ENCODE assay signal across 1 cellular context in the genomic region with DNA sequence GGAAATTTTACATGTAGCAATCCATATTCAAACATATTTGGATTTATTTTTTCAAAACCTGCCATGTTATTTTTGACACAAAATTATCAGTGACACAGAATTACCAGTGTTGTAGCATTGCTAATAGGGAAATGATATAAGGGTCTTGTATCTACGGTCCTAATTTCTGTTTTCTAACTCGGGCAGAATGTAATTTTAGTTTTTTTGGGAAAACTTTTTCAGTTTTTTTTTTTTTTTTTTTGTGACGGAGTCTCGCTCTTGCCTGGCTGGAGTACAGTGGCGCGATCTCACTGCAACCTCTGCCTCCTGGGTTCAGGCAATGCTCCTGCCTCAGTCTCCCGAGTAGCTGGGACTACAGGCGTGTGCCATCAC.
TF ChIP-seq lines count a peak whose summit lies in the region.

No MANE protein-coding gene starts in this region.

TF ChIP-seq in H1, 55 proteins besides CTCF, POLR2A, EP300 and RAD21:
- TF ChIP-seq PHF8 (conservative IDR thresholded peaks at IDR 0.05; ENCODE audit: low read depth, low read length) (no peak), TEAD4 (IDR thresholded peaks at IDR 0.05; ENCODE audit: low read depth, low read length) (no peak), NRF1 (IDR thresholded peaks at IDR 0.05; ENCODE audit: low read depth, low read length) (no peak), CBX5 (IDR thresholded peaks at IDR 0.05; ENCODE audit: low read depth, low read length) (no peak), GTF2F1 (IDR thresholded peaks at IDR 0.05; ENCODE audit: borderline replicate concordance, low read depth, low read length) (no peak), TAF7 (optimal IDR thresholded peaks at IDR 0.05; ENCODE audit: borderline replicate concordance, low read depth, low read length) (no peak), SIRT6 (IDR thresholded peaks at IDR 0.05; ENCODE audit: low read length) (no peak), SP1 (IDR thresholded peaks at IDR 0.05; ENCODE audit: low read depth, low read length) (no peak), SIX5 (IDR thresholded peaks at IDR 0.05; ENCODE audit: low read depth, low read length) (no peak)
- TF ChIP-seq, protein P1, sequence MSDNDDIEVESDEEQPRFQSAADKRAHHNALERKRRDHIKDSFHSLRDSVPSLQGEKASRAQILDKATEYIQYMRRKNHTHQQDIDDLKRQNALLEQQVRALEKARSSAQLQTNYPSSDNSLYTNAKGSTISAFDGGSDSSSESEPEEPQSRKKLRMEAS (IDR thresholded peaks at IDR 0.05): no peak
